In genomic region chr1:167812972-167813371, GRCh38 we compare ENCODE assay signal across 8 cellular contexts.
"Had no signal": no experiment of that assay in that cellular context is flagged by ENCODE, and none has a peak within 500 bp of the region (broad histone marks: within the 10 kb centered on the region; RNA-seq: fewer than 3 reads in every experiment).

No MANE protein-coding gene starts in this region.

- H3K4me3 Mint-ChIP-seq: GM23338 had no signal

- DNase-seq: H7, IMR-90, KG1 had no signal

- H3K4me1 Mint-ChIP-seq: GM23338 had no signal

- H3K4me3 ChIP-seq: GM23338, HAP-1, K562 had no signal

- ATAC-seq: GM23338, HCT116, K562 had no signal

- H3K27ac Mint-ChIP-seq: GM23338 had no signal

- FAIRE-seq: HTR-8/SVneo, K562 had no signal

- H3K36me3 ChIP-seq: HAP-1 had no signal
